Comparison of ENCODE assay signal across 8 cellular contexts in the genomic region with DNA sequence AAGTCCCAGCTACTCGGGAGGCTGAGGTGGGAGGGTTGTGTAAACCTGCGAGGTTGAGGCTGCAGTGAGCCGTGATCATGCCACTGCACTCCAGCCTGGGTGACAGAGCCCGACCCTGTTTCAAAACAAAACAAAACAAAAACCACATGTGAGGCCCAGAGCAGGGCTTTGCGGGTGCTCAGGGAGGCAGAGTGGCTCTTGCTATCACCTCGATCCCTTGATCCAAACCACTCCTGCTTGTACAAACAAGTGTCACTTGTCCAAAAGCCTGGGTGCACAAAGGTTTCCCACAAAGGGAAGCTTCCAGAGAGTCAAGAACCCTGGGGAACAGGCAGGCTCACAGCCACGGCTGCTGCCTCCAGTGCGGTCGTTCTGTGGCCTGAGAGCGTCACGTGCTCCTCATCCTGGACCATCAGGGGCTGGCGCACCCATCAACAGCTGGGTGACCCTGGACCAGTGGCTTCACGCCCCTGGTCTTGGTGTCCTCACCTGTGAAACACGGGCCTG.
A peak's percentile ranks its signal among the peaks of the same experiment; 100 is the strongest.
DNase-seq lines count a peak whose midpoint lies in the region; ATAC-seq and TF ChIP-seq lines count a peak whose summit lies in the region.

No MANE protein-coding gene starts in this region.

- H3K4me1 Mint-ChIP-seq in CD8-positive, alpha-beta memory T cell, result peaks cover 36 to 67% (median 48%) of the 10 kb centered on the region in 3 donors
- H3K4me1 Mint-ChIP-seq in T-helper 2 cell treated with Interferon-gamma antibody and Interleukin-4, amounts not matched to agents 5 μg/mL and 100 μg/mL, for 36 hours (ENCODE audit: low read depth), result peaks cover 27% of the 10 kb centered on the region

- H3K4me3 Mint-ChIP-seq in CD8-positive, alpha-beta memory T cell, result peak overlapping the region; percentile 58 to 88 (median 72)
- peak overlapping the region; percentile 58 for H3K4me3 Mint-ChIP-seq in T-helper 2 cell treated with Interferon-gamma antibody and Interleukin-4, amounts not matched to agents 5 μg/mL and 100 μg/mL, for 36 hours

- H3K27me3 Mint-ChIP-seq in CD8-positive, alpha-beta memory T cell, result no peaks in the 10 kb centered on the region
- H3K27me3 Mint-ChIP-seq in T-helper 2 cell treated with Interferon-gamma antibody and Interleukin-4, amounts not matched to agents 5 μg/mL and 100 μg/mL, for 36 hours (ENCODE audit: low read depth), result peaks cover 9% of the 10 kb centered on the region

- H3K36me3 ChIP-seq in CD8-positive, alpha-beta memory T cell (ENCODE audit: insufficient read depth, low read length), result no peaks in the 10 kb centered on the region
- H3K36me3 ChIP-seq in ovary, result no peaks in the 10 kb centered on the region
- no peaks in the 10 kb centered on the region for H3K36me3 ChIP-seq in BE2C

- POLR2A ChIA-PET in CD8-positive, alpha-beta memory T cell (lab: Charles Lee), result interaction anchor here (0.8 to 3.3 kb wide), 6 partner anchors 22 to 284 kb away, joined by 3 to 22 read pairs (median 6); no protein-coding TSS in a partner anchor

- H3K4me3 ChIP-seq in CD8-positive, alpha-beta memory T cell (ENCODE audit: low read length), result peak overlapping the region; percentile 31
- H3K4me3 ChIP-seq in dorsolateral prefrontal cortex (no peak overlapping the region), ovary (no peak overlapping the region), BE2C (ENCODE audit: low read depth, low read length) (no peak overlapping the region)

- H3K27ac Mint-ChIP-seq in CD8-positive, alpha-beta memory T cell, result peak overlapping the region; percentile 93 to 98 (median 95)
- peak overlapping the region; percentile 80 for H3K27ac Mint-ChIP-seq in T-helper 2 cell treated with Interferon-gamma antibody and Interleukin-4, amounts not matched to agents 5 μg/mL and 100 μg/mL, for 36 hours

- H3K36me3 Mint-ChIP-seq in CD8-positive, alpha-beta memory T cell, result no peaks in the 10 kb centered on the region
- H3K36me3 Mint-ChIP-seq in T-helper 2 cell treated with Interferon-gamma antibody and Interleukin-4, amounts not matched to agents 5 μg/mL and 100 μg/mL, for 36 hours (ENCODE audit: low read depth), result no peaks in the 10 kb centered on the region

- no peak for TF ChIP-seq EP300 in ovary (IDR thresholded peaks at IDR 0.05)

- 36 to 53% (median 51%) methylated on average over 13 to 14 of the region's 14 CpGs for WGBS in ovary, 3 donors

- CTCF ChIA-PET in CD8-positive, alpha-beta memory T cell (lab: Charles Lee), result interaction anchor here (1.0 to 2.7 kb wide), 5 partner anchors 22 to 326 kb away, joined by 3 to 11 read pairs (median 4); no protein-coding TSS in a partner anchor

- DNase-seq in CD8-positive, alpha-beta memory T cell, result peak; percentile 43 to 87 (median 61)
- DNase-seq in T-helper 2 cell treated with Interferon-gamma antibody and Interleukin-4, amounts not matched to agents 5 μg/mL and 100 μg/mL, for 36 hours (ENCODE audit: low spot score), result peak; percentile 69
- peak in 2 of 10 donors; percentile 49 to 59 for DNase-seq in dorsolateral prefrontal cortex
- DNase-seq in ovary, result no peak
- no peak for DNase-seq in BE2C
- DNase-seq in D341Med (ENCODE audit: low spot score), result no peak
- DNase-seq in amniotic stem cell (lab: John Stamatoyannopoulos, UW), result no peak

- intact Hi-C loops in dorsolateral prefrontal cortex (cut with DNase I) (loop anchor here (2.0 to 5.0 kb wide), 3 partner anchors 39 to 136 kb away; no protein-coding TSS in a partner anchor), ovary (cut with DNase I) (no loop called here)

- peaks cover 50% of the 10 kb centered on the region for H3K4me1 ChIP-seq in CD8-positive, alpha-beta memory T cell (ENCODE audit: insufficient read depth, low read length)
- H3K4me1 ChIP-seq in ovary (ENCODE audit: insufficient read depth) (peaks cover 20% of the 10 kb centered on the region), BE2C (peaks cover 29% of the 10 kb centered on the region)

- peak overlapping the region; percentile 68 for H3K27ac ChIP-seq in CD8-positive, alpha-beta memory T cell (ENCODE audit: low read depth, low read length)
- H3K27ac ChIP-seq in dorsolateral prefrontal cortex (peak overlapping the region; percentile 71 to 100 (median 96)), ovary (peak overlapping the region; percentile 78 to 87)

- TF ChIP-seq CTCF in dorsolateral prefrontal cortex (IDR thresholded peaks at IDR 0.05 in 54 of 56, conservative IDR thresholded peaks at IDR 0.05 in 2 of 56; ENCODE audit: low read depth in 1 of 56, partially characterized antibody in 56 of 56) (no peak), ovary (IDR thresholded peaks at IDR 0.05) (no peak), BE2C (IDR thresholded peaks at IDR 0.05; ENCODE audit: low read depth, low read length) (no peak)

- H3K9me3 ChIP-seq in CD8-positive, alpha-beta memory T cell (ENCODE audit: low read length), result no peaks in the 10 kb centered on the region
- no peaks in the 10 kb centered on the region for H3K9me3 ChIP-seq in ovary
- H3K9me3 ChIP-seq in BE2C, result no peaks in the 10 kb centered on the region

- peaks cover 0 to 2% (median 0%) of the 10 kb centered on the region in 5 donors for H3K9me3 Mint-ChIP-seq in CD8-positive, alpha-beta memory T cell
- H3K9me3 Mint-ChIP-seq in T-helper 2 cell treated with Interferon-gamma antibody and Interleukin-4, amounts not matched to agents 5 μg/mL and 100 μg/mL, for 36 hours, result no peaks in the 10 kb centered on the region

- ATAC-seq in HG02885 (IDR thresholded peaks at IDR 0.05; ENCODE audit: poor library complexity, unreplicated experiment), result peak; percentile 62

- no peaks in the 10 kb centered on the region for H3K27me3 ChIP-seq in CD8-positive, alpha-beta memory T cell (ENCODE audit: insufficient read depth, low read length, poor library complexity, severe bottlenecking)
- no peaks in the 10 kb centered on the region for H3K27me3 ChIP-seq in dorsolateral prefrontal cortex
- H3K27me3 ChIP-seq in ovary, result no peaks in the 10 kb centered on the region
- H3K27me3 ChIP-seq in BE2C, result no peaks in the 10 kb centered on the region

- TF ChIP-seq POLR2A in ovary (IDR thresholded peaks at IDR 0.05), result no peak

Comparison
In these comparisons a context has a peak if more than half of its experiments do, and no peak if none do; other contexts are left out.
1. DNase-seq: peak in CD8-positive, alpha-beta memory T cell (5 of 5) and T-helper 2 cell treated with Interferon-gamma antibody and Interleukin-4, amounts not matched to agents 5 μg/mL and 100 μg/mL, for 36 hours (single experiment); none in ovary (0 of 5), BE2C (single experiment), D341Med (single experiment) and amniotic stem cell (single experiment).
2. intact Hi-C loops: an anchor here in dorsolateral prefrontal cortex (2.0 to 5.0 kb wide); none called in ovary.
3. Peak in every context shown above with its lines, with median percentiles within 50 percentile points of each other: H3K27ac ChIP-seq.